Comparison of ENCODE assay signal across 8 cellular contexts in genomic region chr6:139134817-139135577, GRCh38. TPM values are rescaled to one million over a fixed set of nuclear protein-coding genes. Genes with fewer than 3 reads are reported as not detected.
DNase-seq lines count a peak whose midpoint lies in the region; ATAC-seq, FAIRE-seq and TF ChIP-seq lines count a peak whose summit lies in the region.

Gene HECA, plus strand, starts transcription at chr6:139135080. Its CDS starts 317 bp downstream, at chr6:139135397.

- peak within 1 kb of the TSS; percentile 96 for H3K4me3 Mint-ChIP-seq in activated naive CD8-positive, alpha-beta T cell treated with anti-CD3 and anti-CD28 coated beads, Interleukin-2, amount 50 U/mL, for 24 hours

- DNase-seq in NCI-H1417 (lab: John Stamatoyannopoulos, UW) (peak; percentile 90 to 97 (median 97)), SW480 (ENCODE audit: low spot score) (peak; percentile 85), Right ventricle myocardium superior (peak; percentile 99), pancreas (peak; percentile 94 to 99 (median 98)), thyroid gland (peak; percentile 97 to 99)
- peak; percentile 100 for DNase-seq in activated naive CD8-positive, alpha-beta T cell treated with anti-CD3 and anti-CD28 coated beads, Interleukin-2, amount 50 U/mL, for 24 hours

- H3K4me1 ChIP-seq in pancreas = peaks cover 0 to 15% (median 0%) of the 10 kb centered on the region in 3 donors
- peaks cover 11 to 32% of the 10 kb centered on the region in 2 donors for H3K4me1 ChIP-seq in thyroid gland

- H3K4me1 Mint-ChIP-seq in activated naive CD8-positive, alpha-beta T cell treated with anti-CD3 and anti-CD28 coated beads, Interleukin-2, amount 50 U/mL, for 24 hours = peaks cover 73% of the 10 kb centered on the region

- peak within 1 kb of the TSS; percentile 92 for H3K27ac Mint-ChIP-seq in activated naive CD8-positive, alpha-beta T cell treated with anti-CD3 and anti-CD28 coated beads, Interleukin-2, amount 50 U/mL, for 24 hours

- FAIRE-seq in pancreas (lab: Jason Lieb, UNC) = no peak

- peak within 1 kb of the TSS; percentile 74 to 93 (median 90) for H3K27ac ChIP-seq in pancreas
- peak within 1 kb of the TSS; percentile 86 to 96 (median 93) for H3K27ac ChIP-seq in thyroid gland

- 1 to 2% methylated on average over 52 to 105 of the region's 105 CpGs for WGBS in pancreas, 2 donors
- 5 to 8% methylated on average over 12 to 16 of the region's 105 CpGs for WGBS in thyroid gland, 2 donors

- no peaks in the 10 kb centered on the region for H3K9me3 Mint-ChIP-seq in activated naive CD8-positive, alpha-beta T cell treated with anti-CD3 and anti-CD28 coated beads, Interleukin-2, amount 50 U/mL, for 24 hours

- H3K27me3 Mint-ChIP-seq in activated naive CD8-positive, alpha-beta T cell treated with anti-CD3 and anti-CD28 coated beads, Interleukin-2, amount 50 U/mL, for 24 hours = no peaks in the 10 kb centered on the region

- no peaks in the 10 kb centered on the region for H3K9me3 ChIP-seq in pancreas
- no peaks in the 10 kb centered on the region for H3K9me3 ChIP-seq in thyroid gland

- peaks cover 21% of the 10 kb centered on the region for H3K36me3 Mint-ChIP-seq in activated naive CD8-positive, alpha-beta T cell treated with anti-CD3 and anti-CD28 coated beads, Interleukin-2, amount 50 U/mL, for 24 hours (ENCODE audit: low read depth)

- peak; percentile 78 for ATAC-seq in HG02763 (IDR thresholded peaks at IDR 0.05; ENCODE audit: unreplicated experiment)
- ATAC-seq in activated naive CD8-positive, alpha-beta T cell treated with anti-CD3 and anti-CD28 coated beads, Interleukin-2, amount 50 U/mL, for 24 hours = peak; percentile 83
- ATAC-seq in Right ventricle myocardium superior (ENCODE audit: poor library complexity) = peak; percentile 92
- ATAC-seq in pancreas = peak; percentile 93 to 95 (median 94)

- H3K4me3 ChIP-seq in GM12875 (ENCODE audit: low read depth, low read length) (peak within 1 kb of the TSS; percentile 65), pancreas (peak within 1 kb of the TSS; percentile 73 to 84 (median 81)), thyroid gland (replicated peaks in 1 of 3) (peak within 1 kb of the TSS; percentile 63 to 95 (median 72))

- H3K27me3 ChIP-seq in pancreas (no peaks in the 10 kb centered on the region), thyroid gland (no peaks in the 10 kb centered on the region)

- intact Hi-C loops in Right ventricle myocardium superior (cut with DNase I) (no loop called here), pancreas (cut with DNase I) (no loop called here), thyroid gland (cut with DNase I) (no loop called here)

- TF ChIP-seq CTCF in GM12875 (IDR thresholded peaks at IDR 0.05; ENCODE audit: borderline replicate concordance, insufficient read depth, low read depth, low read length) = no peak
- TF ChIP-seq CTCF in pancreas (IDR thresholded peaks at IDR 0.05) = no peak
- peak in 2 of 6 experiments; percentile 17 to 52 for TF ChIP-seq CTCF in thyroid gland (IDR thresholded peaks at IDR 0.05)

- H3K36me3 ChIP-seq in pancreas (no peaks in the 10 kb centered on the region), thyroid gland (no peaks in the 10 kb centered on the region)

- TF ChIP-seq POLR2A in thyroid gland (IDR thresholded peaks at IDR 0.05) = peak; percentile 37 to 97

RNA-seq across cellular contexts. Expression of gene HECA, which starts in this region (rescaled TPM):
- total RNA-seq in Right ventricle myocardium superior (54.2 TPM), pancreas (10 to 100 TPM in 2 of 6 donors, 1 to 10 TPM in 4; 6.6 to 16.3 (median 7.6) TPM), thyroid gland (10 to 100 TPM; 23.6 to 42.0 (median 33.0) TPM)
- polyA plus RNA-seq in pancreas = 1 to 10 TPM; 3.2 to 4.3 TPM

Comparison
In these comparisons a context has a peak if more than half of its experiments do, and no peak if none do; other contexts are left out.
1. Peak in every context shown above with its lines: DNase-seq, ATAC-seq, H3K4me3 ChIP-seq and H3K27ac ChIP-seq.